1 cellular context compared by ENCODE assay signal in genomic region chr18:74410441-74410992, GRCh38.
TF ChIP-seq lines count a peak whose summit lies in the region.

No MANE protein-coding gene starts in this region.

TF ChIP-seq in WTC11, 78 proteins besides CTCF, POLR2A, EP300 and RAD21 (continued from another document):
- TF ChIP-seq ZBTB43 (CRISPR knock-in tag; IDR thresholded peaks at IDR 0.05) (no peak), NFYB (CRISPR knock-in tag; conservative IDR thresholded peaks at IDR 0.05; ENCODE audit: low read depth) (no peak), USF2 (CRISPR knock-in tag; IDR thresholded peaks at IDR 0.05) (no peak), STAT6 (CRISPR knock-in tag; conservative IDR thresholded peaks at IDR 0.05; ENCODE audit: low read depth) (no peak), ZNF138 (CRISPR knock-in tag; conservative IDR thresholded peaks at IDR 0.05) (no peak), TCF7 (CRISPR knock-in tag; IDR thresholded peaks at IDR 0.05; ENCODE audit: low read depth) (no peak), SMAD3 (CRISPR knock-in tag; IDR thresholded peaks at IDR 0.05; ENCODE audit: borderline replicate concordance) (no peak), TEAD1 (CRISPR knock-in tag; IDR thresholded peaks at IDR 0.05) (no peak), ZNF219 (CRISPR knock-in tag; IDR thresholded peaks at IDR 0.05; ENCODE audit: borderline replicate concordance) (no peak), ZNF281 (CRISPR knock-in tag; IDR thresholded peaks at IDR 0.05) (no peak)
